8 cellular contexts compared by ENCODE assay signal in genomic region chr12:12725086-12725955, GRCh38. TPM values are rescaled to one million over a fixed set of nuclear protein-coding genes. Genes with fewer than 3 reads are reported as not detected.
DNase-seq lines count a peak whose midpoint lies in the region; TF ChIP-seq lines count a peak whose summit lies in the region.

No MANE protein-coding gene starts in this region.

- TF ChIP-seq CTCF in LNCaP clone FGC (IDR thresholded peaks at IDR 0.05; ENCODE audit: control insufficient read depth, extremely low read depth, insufficient read depth) (no peak), RWPE1 (conservative IDR thresholded peaks at IDR 0.05; ENCODE audit: low read depth) (no peak), fibroblast of the aortic adventitia (IDR thresholded peaks at IDR 0.05; ENCODE audit: insufficient read depth, low read length) (peak; percentile 5), nephron progenitor cell (IDR thresholded peaks at IDR 0.05) (no peak)

- H3K4me1 Mint-ChIP-seq in nephron progenitor cell = peaks cover 62% of the 10 kb centered on the region
- peaks cover 69% of the 10 kb centered on the region for H3K4me1 Mint-ChIP-seq in stimulated activated naive CD8-positive, alpha-beta T cell treated with anti-CD3 and anti-CD28 coated beads, Interleukin-15, Interleukin-2, amounts not matched to agents 100 ng/mL and 50 ng/mL, for 24 hours (ENCODE audit: low read depth)

- H3K4me3 ChIP-seq in LNCaP clone FGC (ENCODE audit: low read depth, low read length) (peak overlapping the region; percentile 75), fibroblast of the aortic adventitia (ENCODE audit: low read depth, low read length) (peak overlapping the region; percentile 87)

- peaks cover 18% of the 10 kb centered on the region for H3K27me3 Mint-ChIP-seq in nephron progenitor cell (ENCODE audit: low read depth, poor library complexity)
- H3K27me3 Mint-ChIP-seq in stimulated activated naive CD8-positive, alpha-beta T cell treated with anti-CD3 and anti-CD28 coated beads, Interleukin-15, Interleukin-2, amounts not matched to agents 100 ng/mL and 50 ng/mL, for 24 hours = peaks cover 4% of the 10 kb centered on the region

- CTCF ChIA-PET in RWPE1 (lab: Yijun Ruan, JAX) = interaction anchor here (0.7 kb wide), 1 partner anchor 96 kb away, joined by 3 read pairs; no protein-coding TSS in a partner anchor

- DNase-seq in EL (peak; percentile 99), H4 (ENCODE audit: low spot score) (peak; percentile 100), LNCaP clone FGC (ENCODE audit: low read depth) (peak; percentile 99), RWPE1 (ENCODE audit: low spot score) (peak; percentile 93), fibroblast of the aortic adventitia (ENCODE audit: low read depth) (peak; percentile 100), nephron progenitor cell (peak; percentile 84)
- DNase-seq in activated effector memory CD4-positive, alpha-beta T cell treated with Interleukin-2 at 50 U/mL for 16 hours = peak; percentile 83

- peak overlapping the region; percentile 98 for H3K4me3 Mint-ChIP-seq in nephron progenitor cell
- H3K4me3 Mint-ChIP-seq in stimulated activated naive CD8-positive, alpha-beta T cell treated with anti-CD3 and anti-CD28 coated beads, Interleukin-15, Interleukin-2, amounts not matched to agents 100 ng/mL and 50 ng/mL, for 24 hours = peak overlapping the region; percentile 94

- no peaks in the 10 kb centered on the region for H3K9me3 Mint-ChIP-seq in nephron progenitor cell
- no peaks in the 10 kb centered on the region for H3K9me3 Mint-ChIP-seq in stimulated activated naive CD8-positive, alpha-beta T cell treated with anti-CD3 and anti-CD28 coated beads, Interleukin-15, Interleukin-2, amounts not matched to agents 100 ng/mL and 50 ng/mL, for 24 hours

- H3K27ac Mint-ChIP-seq in nephron progenitor cell = peak overlapping the region; percentile 98
- peak overlapping the region; percentile 97 for H3K27ac Mint-ChIP-seq in stimulated activated naive CD8-positive, alpha-beta T cell treated with anti-CD3 and anti-CD28 coated beads, Interleukin-15, Interleukin-2, amounts not matched to agents 100 ng/mL and 50 ng/mL, for 24 hours

- H3K27ac ChIP-seq in RWPE1 = peak overlapping the region; percentile 100

- H3K36me3 Mint-ChIP-seq in nephron progenitor cell (ENCODE audit: low read depth) = peaks cover 35% of the 10 kb centered on the region
- peaks cover 53% of the 10 kb centered on the region for H3K36me3 Mint-ChIP-seq in stimulated activated naive CD8-positive, alpha-beta T cell treated with anti-CD3 and anti-CD28 coated beads, Interleukin-15, Interleukin-2, amounts not matched to agents 100 ng/mL and 50 ng/mL, for 24 hours (ENCODE audit: low read depth)

- POLR2A ChIA-PET in RWPE1 (lab: Yijun Ruan, JAX; ENCODE audit: low non-redundant PET) = interaction anchor here (0.7 to 1.0 kb wide), 3 partner anchors 9 to 181 kb away, joined by 3 to 6 read pairs (median 6); no protein-coding TSS in a partner anchor

RNA-seq across cellular contexts. Expression of gene CDKN1B, which starts 8.2 kb away (rescaled TPM):
- 22.8 and 27.3 TPM in 2 replicates for total RNA-seq in H4 (2014; rRNA removed; shearing (Covaris generic))
- total RNA-seq in fibroblast of the aortic adventitia (ENCODE audit: low replicate concordance) = 28.4 and 41.2 TPM in 2 replicates

RNA-seq across cellular contexts. Expression of gene GPR19, which starts 29.3 kb away (rescaled TPM):
- total RNA-seq in H4 (2014; rRNA removed; shearing (Covaris generic)) = 0.88 and 3.9 TPM in 2 replicates
- total RNA-seq in fibroblast of the aortic adventitia (ENCODE audit: low replicate concordance) = 1.2 and 2.4 TPM in 2 replicates

Comparison
In these comparisons a context has a peak if more than half of its experiments do, and no peak if none do; other contexts are left out.
1. Peak in every context shown above with its lines: DNase-seq, H3K4me3 ChIP-seq and H3K27ac ChIP-seq.